In the genomic region with DNA sequence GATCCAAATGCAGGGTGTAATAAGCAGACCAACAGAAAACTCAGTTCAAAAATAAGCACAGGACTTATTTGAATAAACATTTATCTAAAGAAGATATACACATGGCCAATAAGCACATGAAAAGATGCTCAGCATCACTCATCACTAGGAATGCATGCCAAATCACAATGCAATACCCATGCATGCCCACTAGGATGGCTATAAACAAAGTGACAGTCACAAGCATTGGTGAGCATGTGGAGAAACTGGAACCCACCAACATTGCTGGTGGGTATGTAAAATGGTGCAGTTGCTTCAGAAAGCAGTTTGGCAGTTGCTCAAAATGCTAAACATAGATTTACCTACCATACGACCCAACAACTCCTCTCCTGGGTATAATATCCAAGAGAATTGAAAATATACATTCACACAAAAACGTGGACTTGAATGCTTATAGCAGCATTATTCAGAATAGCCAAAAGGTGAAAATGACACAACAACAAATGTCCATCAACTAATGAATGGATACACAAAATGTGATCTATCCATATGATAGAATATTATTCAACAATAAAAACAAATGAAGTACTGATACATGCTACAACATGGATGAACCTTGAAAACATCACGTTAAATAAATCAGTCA, we compare ENCODE assay signal across 9 cellular contexts. TPM values are rescaled to one million over a fixed set of nuclear protein-coding genes. Genes with fewer than 3 reads are reported as not detected.
A peak's percentile ranks its signal among the peaks of the same experiment; 100 is the strongest.
DNase-seq lines count a peak whose midpoint lies in the region; ATAC-seq and TF ChIP-seq lines count a peak whose summit lies in the region.
"Had no signal": no experiment of that assay in that cellular context is flagged by ENCODE, and none has a peak within 500 bp of the region (broad histone marks: within the 10 kb centered on the region; RNA-seq: fewer than 3 reads in every experiment).

No MANE protein-coding gene starts in this region.

- no peaks in the 10 kb centered on the region for H3K9me3 ChIP-seq in heart left ventricle
- no peaks in the 10 kb centered on the region for H3K9me3 ChIP-seq in left ventricle myocardium inferior (replicated peaks)

- peaks cover 0 to 74% (median 35%) of the 10 kb centered on the region in 12 donors for H3K4me1 ChIP-seq in heart left ventricle
- peaks cover 83% of the 10 kb centered on the region for H3K4me1 ChIP-seq in left ventricle myocardium inferior

- ATAC-seq in heart left ventricle (peak in 1 of 4 donors; percentile 41), left cardiac atrium (no peak), HG02623 (IDR thresholded peaks at IDR 0.05; ENCODE audit: unreplicated experiment) (no peak), HG02588 (IDR thresholded peaks at IDR 0.05; ENCODE audit: unreplicated experiment) (no peak), HG03457 (IDR thresholded peaks at IDR 0.05; ENCODE audit: unreplicated experiment) (no peak)

- DNase-seq in heart left ventricle: no peak
- DNase-seq in left cardiac atrium: no peak
- DNase-seq in RKO (ENCODE audit: low spot score): peak; percentile 61
- DNase-seq in left ventricle myocardium inferior: no peak
- DNase-seq in NOMO-1 treated with dmso at 0.1 percent for 144 hours (lab: John Stamatoyannopoulos, UW; ENCODE audit: unreplicated experiment): no peak
- DNase-seq: amygdala had no signal

- intact Hi-C loops in heart left ventricle (cut with DNase I) (no loop called here), left cardiac atrium (cut with DNase I) (no loop called here), left ventricle myocardium inferior (cut with micrococcal nuclease) (no loop called here)

- no peak for TF ChIP-seq POLR2A in heart left ventricle (IDR thresholded peaks at IDR 0.05)

- H3K27ac ChIP-seq in heart left ventricle (peak overlapping the region in 10 of 12 donors; percentile 28 to 77 (median 56)), left ventricle myocardium inferior (replicated peaks) (peak overlapping the region; percentile 63)

- TF ChIP-seq CTCF in heart left ventricle (IDR thresholded peaks at IDR 0.05): peak in 9 of 12 donors; percentile 9 to 54 (median 35)
- peak; percentile 43 for TF ChIP-seq CTCF in left ventricle myocardium inferior (IDR thresholded peaks at IDR 0.05; ENCODE audit: borderline replicate concordance)

- no peaks in the 10 kb centered on the region for H3K27me3 ChIP-seq in heart left ventricle
- no peaks in the 10 kb centered on the region for H3K27me3 ChIP-seq in left ventricle myocardium inferior (ENCODE audit: low read depth)

- H3K4me3 ChIP-seq in heart left ventricle (no peak overlapping the region), left ventricle myocardium inferior (no peak overlapping the region)

- 64 to 72% (median 71%) methylated on average over 3 of the region's 3 CpGs for WGBS in heart left ventricle, 4 donors

- H3K36me3 ChIP-seq in heart left ventricle (no peaks in the 10 kb centered on the region), left ventricle myocardium inferior (no peaks in the 10 kb centered on the region)

RNA-seq across cellular contexts. Expression of gene UBE2O, which starts 20.1 kb away (rescaled TPM):
- total RNA-seq in heart left ventricle (10 to 100 TPM; 23.0 to 36.1 (median 31.8) TPM), left cardiac atrium (10 to 100 TPM; 28.3 to 29.1 TPM), left ventricle myocardium inferior (35.7 TPM)
- 10 to 100 TPM; 16.0 to 19.3 TPM for polyA plus RNA-seq in heart left ventricle

RNA-seq across cellular contexts. Expression of gene AANAT, which starts 34.6 kb away (rescaled TPM):
- total RNA-seq in heart left ventricle (not detected), left cardiac atrium (not detected), left ventricle myocardium inferior (not detected)
- polyA plus RNA-seq in heart left ventricle: under 1 TPM in 1 of 2 donors, not detected in 1; 0.19 TPM

RNA-seq across cellular contexts. Expression of gene SPHK1, which starts 48.4 kb away (rescaled TPM):
- total RNA-seq in heart left ventricle (10 to 100 TPM in 3 of 9 donors, 1 to 10 TPM in 6; 2.6 to 13.8 (median 4.6) TPM), left cardiac atrium (10 to 100 TPM in 1 of 2 donors, 1 to 10 TPM in 1; 4.8 to 27.9 TPM), left ventricle myocardium inferior (2.3 TPM)
- polyA plus RNA-seq in heart left ventricle: 10 to 100 TPM in 1 of 2 donors, 1 to 10 TPM in 1; 2.6 to 20.5 TPM
